ENCODE assay signal across 2 cellular contexts in genomic region chr20:38418509-38419204, GRCh38.
A peak's percentile ranks its signal among the peaks of the same experiment; 100 is the strongest.
TF ChIP-seq lines count a peak whose summit lies in the region.

No MANE protein-coding gene starts in this region.

TF ChIP-seq in HEK293, 187 proteins besides CTCF, POLR2A, EP300 and RAD21:
- TF ChIP-seq ELK4 (IDR thresholded peaks at IDR 0.05; ENCODE audit: borderline replicate concordance, low read depth, low read length) (no peak), KLF10 (tag by site-specific recombination; IDR thresholded peaks at IDR 0.05) (peak; percentile 40), OSR2 (tag by site-specific recombination; IDR thresholded peaks at IDR 0.05) (no peak), ZNF677 (tag by site-specific recombination; IDR thresholded peaks at IDR 0.05) (0 out of 2 replicates have a peak, but pooled peaks have one; percentile 47), IKZF3 (tag by site-specific recombination; IDR thresholded peaks at IDR 0.05) (0 out of 2 replicates have a peak, but pooled peaks have one; percentile 35), KLF9 (tag by site-specific recombination; IDR thresholded peaks at IDR 0.05; ENCODE audit: low read depth) (peak; percentile 62; the same call in 1 of the 2 replicates), ZNF600 (tag by site-specific recombination; IDR thresholded peaks at IDR 0.05) (0 out of 2 replicates have a peak, but pooled peaks have one; percentile 10), PRDM1 (tag by site-specific recombination; IDR thresholded peaks at IDR 0.05) (peak; percentile 48; the same call in 1 of the 2 replicates), ZNF394 (tag by site-specific recombination; IDR thresholded peaks at IDR 0.05; ENCODE audit: borderline replicate concordance) (0 out of 2 replicates have a peak, but pooled peaks have one; percentile 6)

TF ChIP-seq in K562, 482 proteins besides CTCF, POLR2A, EP300 and RAD21 (continued from another document):
- TF ChIP-seq CTCFL (IDR thresholded peaks at IDR 0.05; ENCODE audit: borderline replicate concordance, insufficient read depth, low read depth, low read length, poor library complexity, severe bottlenecking) (no peak), RERE (CRISPR knock-in tag; IDR thresholded peaks at IDR 0.05; ENCODE audit: borderline replicate concordance) (no peak), ZNF232 (CRISPR knock-in tag; IDR thresholded peaks at IDR 0.05) (no peak), POLR2G (IDR thresholded peaks at IDR 0.05; ENCODE audit: low read depth, low read length) (0 out of 2 replicates have a peak, but pooled peaks have one; percentile 32), ESRRB (CRISPR knock-in tag; IDR thresholded peaks at IDR 0.05; ENCODE audit: borderline replicate concordance) (no peak), ZNF644 (tag; IDR thresholded peaks at IDR 0.05; ENCODE audit: low read depth) (no peak), ARID2 (IDR thresholded peaks at IDR 0.05) (no peak), CHD4 (IDR thresholded peaks at IDR 0.05; ENCODE audit: insufficient read depth, insufficient replicate concordance, low read depth, low read length, poor library complexity, severe bottlenecking) (no peak), SETDB1 (IDR thresholded peaks at IDR 0.05; ENCODE audit: low read length) (no peak), TEAD4 (IDR thresholded peaks at IDR 0.05; ENCODE audit: low read length) (0 out of 2 replicates have a peak, but pooled peaks have one; percentile 6), TEAD4 (CRISPR knock-in tag; IDR thresholded peaks at IDR 0.05; ENCODE audit: borderline replicate concordance) (no peak), FOXK2 (conservative IDR thresholded peaks at IDR 0.05 in 1 of 2, IDR thresholded peaks at IDR 0.05 in 1 of 2; ENCODE audit: low read depth in 2 of 2) (no peak), SUPT5H (IDR thresholded peaks at IDR 0.05) (peak; percentile 47), PTTG1 (tag; IDR thresholded peaks at IDR 0.05; ENCODE audit: low read depth) (no peak), HNRNPLL (IDR thresholded peaks at IDR 0.05; ENCODE audit: low read depth, low read length, poor library complexity, severe bottlenecking) (no peak), ZNF253 (CRISPR knock-in tag; conservative IDR thresholded peaks at IDR 0.05) (no peak), POLR2B (IDR thresholded peaks at IDR 0.05; ENCODE audit: low read depth, partially characterized antibody) (peak; percentile 43), SAP30 (IDR thresholded peaks at IDR 0.05; ENCODE audit: borderline replicate concordance, insufficient read depth, low read depth, low read length, poor library complexity, severe bottlenecking) (no peak), ZNF197 (CRISPR knock-in tag; IDR thresholded peaks at IDR 0.05; ENCODE audit: low read depth) (no peak), NR1H2 (CRISPR knock-in tag; IDR thresholded peaks at IDR 0.05) (no peak), FOS (IDR thresholded peaks at IDR 0.05; ENCODE audit: extremely low read depth, insufficient read length) (no peak), E4F1 (CRISPR knock-in tag; IDR thresholded peaks at IDR 0.05; ENCODE audit: borderline replicate concordance) (no peak), UBTF (IDR thresholded peaks at IDR 0.05; ENCODE audit: borderline replicate concordance in 1 of 2, low read depth in 2 of 2, low read length in 2 of 2) (no peak), MYNN (IDR thresholded peaks at IDR 0.05) (peak; percentile 53; the same call in 1 of the 2 replicates), MYNN (CRISPR knock-in tag; IDR thresholded peaks at IDR 0.05) (no peak), ETV6 (IDR thresholded peaks at IDR 0.05; ENCODE audit: borderline replicate concordance in 1 of 2, low read depth in 2 of 2, low read length in 1 of 2) (no peak), ETV6 (CRISPR knock-in tag; IDR thresholded peaks at IDR 0.05; ENCODE audit: borderline replicate concordance) (no peak), POLR2AphosphoS2 (IDR thresholded peaks at IDR 0.05; ENCODE audit: low read length) (peak; percentile 94), NCOR1 (IDR thresholded peaks at IDR 0.05) (no peak)
